Comparison of ENCODE assay signal across 16 cellular contexts in genomic region chr9:130295945-130296782, GRCh38. TPM values are rescaled to one million over a fixed set of nuclear protein-coding genes. Genes with fewer than 3 reads are reported as not detected.
DNase-seq lines count a peak whose midpoint lies in the region; ATAC-seq and TF ChIP-seq lines count a peak whose summit lies in the region.
"Had no signal": no experiment of that assay in that cellular context is flagged by ENCODE, and none has a peak within 500 bp of the region (broad histone marks: within the 10 kb centered on the region; RNA-seq: fewer than 3 reads in every experiment).

No MANE protein-coding gene starts in this region.

- peaks cover 6% of the 10 kb centered on the region for H4K20me1 ChIP-seq in osteoblast (ENCODE audit: insufficient read depth, low read length)

- in situ Hi-C loops in HAP-1 (cut with MboI; ENCODE audit: low sequenced_read_pairs) = no loop called here

- intact Hi-C loops in right cardiac atrium (cut with DNase I) = no loop called here
- intact Hi-C loops in left ventricle myocardium inferior (cut with micrococcal nuclease) = no loop called here
- intact Hi-C loops in naive thymus-derived CD4-positive, alpha-beta T cell (cut with micrococcal nuclease) = no loop called here

- no peak for TF ChIP-seq CTCF in left ventricle myocardium inferior (IDR thresholded peaks at IDR 0.05; ENCODE audit: borderline replicate concordance)
- no peak for TF ChIP-seq CTCF in endodermal cell (conservative IDR thresholded peaks at IDR 0.05)
- TF ChIP-seq CTCF in osteoblast (IDR thresholded peaks at IDR 0.05; ENCODE audit: extremely low read depth, low read depth, low read length) = no peak

- H3K4me1 ChIP-seq in right cardiac atrium (ENCODE audit: control insufficient read depth, insufficient read depth, low read length) = no peaks in the 10 kb centered on the region
- peaks cover 12% of the 10 kb centered on the region for H3K4me1 ChIP-seq in left ventricle myocardium inferior
- H3K4me1 ChIP-seq in endodermal cell (ENCODE audit: control insufficient read depth, insufficient read depth, low read length) = no peaks in the 10 kb centered on the region
- peaks cover under 1% of the 10 kb centered on the region for H3K4me1 ChIP-seq in osteoblast (ENCODE audit: insufficient read depth, low read length)
- no peaks in the 10 kb centered on the region for H3K4me1 ChIP-seq in naive thymus-derived CD4-positive, alpha-beta T cell (ENCODE audit: control insufficient read depth in 2 of 2, insufficient read depth in 2 of 2, low read length in 2 of 2)
- no peaks in the 10 kb centered on the region for H3K4me1 ChIP-seq in HAP-1
- H3K4me1 ChIP-seq: BLaER1 had no signal

- H3K27me3 Mint-ChIP-seq in endodermal cell (ENCODE audit: insufficient read depth) = no peaks in the 10 kb centered on the region
- peaks cover 12 to 50% (median 23%) of the 10 kb centered on the region in 5 donors for H3K27me3 Mint-ChIP-seq in naive thymus-derived CD4-positive, alpha-beta T cell

- 89% methylated on average over 10 of the region's 10 CpGs for WGBS in right cardiac atrium
- 84 to 85% methylated on average over 9 to 10 of the region's 10 CpGs for WGBS in endodermal cell (ENCODE audit: insufficient coverage in 1 of 2, insufficient read length in 1 of 2), 2 experiments

- no peak overlapping the region for H2AFZ ChIP-seq in osteoblast (ENCODE audit: low read length)

- H3K27ac ChIP-seq in right cardiac atrium (ENCODE audit: low read length) (no peak overlapping the region), left ventricle myocardium inferior (replicated peaks) (no peak overlapping the region), endodermal cell (ENCODE audit: low read depth, low read length) (no peak overlapping the region), osteoblast (ENCODE audit: low read depth, low read length) (no peak overlapping the region)
- no peak overlapping the region for H3K27ac ChIP-seq in naive thymus-derived CD4-positive, alpha-beta T cell (ENCODE audit: low read depth, low read length)
- H3K27ac ChIP-seq: BLaER1, HL-60 had no signal

- no peaks in the 10 kb centered on the region for H3K79me2 ChIP-seq in osteoblast (ENCODE audit: insufficient read depth, low read length)

- no peak overlapping the region for H3K9ac ChIP-seq in endodermal cell (ENCODE audit: extremely low read depth, low read length, poor library complexity, severe bottlenecking)
- H3K9ac ChIP-seq: BLaER1 had no signal

- no peaks in the 10 kb centered on the region for H3K27me3 ChIP-seq in right cardiac atrium (ENCODE audit: control insufficient read depth, insufficient read depth)
- H3K27me3 ChIP-seq in left ventricle myocardium inferior (ENCODE audit: low read depth) = peaks cover 34% of the 10 kb centered on the region
- no peaks in the 10 kb centered on the region for H3K27me3 ChIP-seq in endodermal cell (ENCODE audit: control insufficient read depth, insufficient read depth, low read length, poor library complexity, severe bottlenecking)
- peaks cover 32% of the 10 kb centered on the region for H3K27me3 ChIP-seq in osteoblast (ENCODE audit: insufficient read depth, low read length)
- H3K27me3 ChIP-seq in naive thymus-derived CD4-positive, alpha-beta T cell (ENCODE audit: control insufficient read depth in 2 of 2, insufficient read depth in 2 of 2, low read length in 2 of 2) = no peaks in the 10 kb centered on the region
- H3K27me3 ChIP-seq in HAP-1 (ENCODE audit: low read depth) = peaks cover 15% of the 10 kb centered on the region

- CTCF ChIA-PET in naive thymus-derived CD4-positive, alpha-beta T cell (lab: Charles Lee) = interaction anchor here (0.6 kb wide), 1 partner anchor 435 kb away, joined by 4 read pairs; no protein-coding TSS in a partner anchor

- H3K36me3 ChIP-seq in left ventricle myocardium inferior = no peaks in the 10 kb centered on the region
- H3K36me3 ChIP-seq in endodermal cell (ENCODE audit: control insufficient read depth, insufficient read depth, low read length) = no peaks in the 10 kb centered on the region
- no peaks in the 10 kb centered on the region for H3K36me3 ChIP-seq in osteoblast (ENCODE audit: insufficient read depth, low read length)
- H3K36me3 ChIP-seq in naive thymus-derived CD4-positive, alpha-beta T cell (ENCODE audit: control insufficient read depth in 2 of 3, insufficient read depth in 3 of 3, low read length in 3 of 3) = no peaks in the 10 kb centered on the region
- H3K36me3 ChIP-seq in HAP-1 (replicated peaks) = no peaks in the 10 kb centered on the region
- H3K36me3 ChIP-seq: BLaER1 had no signal

- H3K4me2 ChIP-seq in osteoblast (ENCODE audit: insufficient read depth, low read length) = no peak overlapping the region
- H3K4me2 ChIP-seq: BLaER1 had no signal

- ATAC-seq in right cardiac atrium = no peak
- ATAC-seq in naive thymus-derived CD4-positive, alpha-beta T cell = no peak
- ATAC-seq: CD8-positive, alpha-beta T cell had no signal

- no peaks in the 10 kb centered on the region for H3K36me3 Mint-ChIP-seq in endodermal cell (ENCODE audit: low read depth)
- H3K36me3 Mint-ChIP-seq in naive thymus-derived CD4-positive, alpha-beta T cell = no peaks in the 10 kb centered on the region
- H3K36me3 Mint-ChIP-seq: CD14-positive monocyte; CD8-positive, alpha-beta T cell had no signal

- H3K27ac Mint-ChIP-seq in endodermal cell = no peak overlapping the region
- H3K27ac Mint-ChIP-seq in naive thymus-derived CD4-positive, alpha-beta T cell = no peak overlapping the region
- H3K27ac Mint-ChIP-seq: CD8-positive, alpha-beta T cell had no signal

- H3K9me3 Mint-ChIP-seq in endodermal cell = no peaks in the 10 kb centered on the region
- peaks cover 0 to 11% (median 0%) of the 10 kb centered on the region in 11 donors for H3K9me3 Mint-ChIP-seq in naive thymus-derived CD4-positive, alpha-beta T cell
- H3K9me3 Mint-ChIP-seq: CD14-positive monocyte; CD8-positive, alpha-beta T cell had no signal

- POLR2A ChIA-PET in naive thymus-derived CD4-positive, alpha-beta T cell (lab: Charles Lee) = no interaction called here

- no peaks in the 10 kb centered on the region for H3K4me1 Mint-ChIP-seq in endodermal cell
- peaks cover 0 to 4% (median 0%) of the 10 kb centered on the region in 7 donors for H3K4me1 Mint-ChIP-seq in naive thymus-derived CD4-positive, alpha-beta T cell
- H3K4me1 Mint-ChIP-seq: CD14-positive monocyte had no signal

- H3K4me3 ChIP-seq in right cardiac atrium (ENCODE audit: low read length) (no peak overlapping the region), left ventricle myocardium inferior (no peak overlapping the region), endodermal cell (ENCODE audit: low read length) (no peak overlapping the region), osteoblast (ENCODE audit: insufficient read depth, low read length) (no peak overlapping the region), HAP-1 (no peak overlapping the region)
- no peak overlapping the region for H3K4me3 ChIP-seq in naive thymus-derived CD4-positive, alpha-beta T cell (ENCODE audit: low read length)
- H3K4me3 ChIP-seq: BLaER1 had no signal

- peak in 2 of 3 donors; percentile 4 to 45 for DNase-seq in right cardiac atrium
- DNase-seq in left ventricle myocardium inferior = no peak
- peak; percentile 33 for DNase-seq in endodermal cell
- peak; percentile 72 for DNase-seq in osteoblast (ENCODE audit: insufficient read length, low spot score, missing footprints)
- DNase-seq in naive thymus-derived CD4-positive, alpha-beta T cell = no peak
- no peak for DNase-seq in kidney glomerular epithelial cell (lab: John Stamatoyannopoulos, UW)
- no peak for DNase-seq in HAP-1 (ENCODE audit: low spot score in 2 of 2)
- DNase-seq: 8988T; Calu3; CD8-positive, alpha-beta T cell; DMS79 treated with DMSO at 0.1 percent for 48 hours; GF-D8; HCEC 1CT had no signal

- H3K4me3 Mint-ChIP-seq in endodermal cell = no peak overlapping the region
- no peak overlapping the region for H3K4me3 Mint-ChIP-seq in naive thymus-derived CD4-positive, alpha-beta T cell
- H3K4me3 Mint-ChIP-seq: CD8-positive, alpha-beta T cell had no signal

- no peaks in the 10 kb centered on the region for H3K9me3 ChIP-seq in right cardiac atrium (ENCODE audit: control insufficient read depth, low read length)
- H3K9me3 ChIP-seq in left ventricle myocardium inferior (replicated peaks) = no peaks in the 10 kb centered on the region
- H3K9me3 ChIP-seq in endodermal cell (ENCODE audit: control insufficient read depth, low read length) = no peaks in the 10 kb centered on the region
- no peaks in the 10 kb centered on the region for H3K9me3 ChIP-seq in osteoblast (ENCODE audit: low read depth, low read length)
- no peaks in the 10 kb centered on the region for H3K9me3 ChIP-seq in naive thymus-derived CD4-positive, alpha-beta T cell (ENCODE audit: control insufficient read depth in 2 of 3, low read length in 3 of 3)
- H3K9me3 ChIP-seq in HAP-1 = no peaks in the 10 kb centered on the region
- H3K9me3 ChIP-seq: BLaER1 had no signal

RNA-seq across cellular contexts. Expression of gene HMCN2, which starts 30.6 kb away (rescaled TPM):
- total RNA-seq in right cardiac atrium = 1 to 10 TPM; 2.3 to 5.1 (median 3.9) TPM
- 6.1 TPM for polyA plus RNA-seq in right cardiac atrium
- 5.5 TPM for total RNA-seq in left ventricle myocardium inferior
- 1 to 10 TPM; 3.3 to 3.9 TPM for total RNA-seq in endodermal cell
- 0.57 TPM for polyA plus RNA-seq in endodermal cell (2013, experiment 1 of 2)
- polyA plus RNA-seq in endodermal cell (2013, experiment 2 of 2) = 0.33 TPM
- under 0.01 TPM in 2 replicates for total RNA-seq in osteoblast
- total RNA-seq in naive thymus-derived CD4-positive, alpha-beta T cell = not detected
- polyA plus RNA-seq in naive thymus-derived CD4-positive, alpha-beta T cell = not detected
- total RNA-seq: Calu3; CD8-positive, alpha-beta T cell had no signal
- polyA plus RNA-seq: CD14-positive monocyte had no signal

Comparison
In these comparisons a context has a peak if more than half of its experiments do, and no peak if none do; other contexts are left out.
1. DNase-seq: peak in right cardiac atrium (2 of 3), endodermal cell (single experiment) and osteoblast (single experiment); none in left ventricle myocardium inferior (single experiment), naive thymus-derived CD4-positive, alpha-beta T cell (0 of 9), kidney glomerular epithelial cell (single experiment) and HAP-1 (0 of 2).